8 cellular contexts compared by ENCODE assay signal in the genomic region with DNA sequence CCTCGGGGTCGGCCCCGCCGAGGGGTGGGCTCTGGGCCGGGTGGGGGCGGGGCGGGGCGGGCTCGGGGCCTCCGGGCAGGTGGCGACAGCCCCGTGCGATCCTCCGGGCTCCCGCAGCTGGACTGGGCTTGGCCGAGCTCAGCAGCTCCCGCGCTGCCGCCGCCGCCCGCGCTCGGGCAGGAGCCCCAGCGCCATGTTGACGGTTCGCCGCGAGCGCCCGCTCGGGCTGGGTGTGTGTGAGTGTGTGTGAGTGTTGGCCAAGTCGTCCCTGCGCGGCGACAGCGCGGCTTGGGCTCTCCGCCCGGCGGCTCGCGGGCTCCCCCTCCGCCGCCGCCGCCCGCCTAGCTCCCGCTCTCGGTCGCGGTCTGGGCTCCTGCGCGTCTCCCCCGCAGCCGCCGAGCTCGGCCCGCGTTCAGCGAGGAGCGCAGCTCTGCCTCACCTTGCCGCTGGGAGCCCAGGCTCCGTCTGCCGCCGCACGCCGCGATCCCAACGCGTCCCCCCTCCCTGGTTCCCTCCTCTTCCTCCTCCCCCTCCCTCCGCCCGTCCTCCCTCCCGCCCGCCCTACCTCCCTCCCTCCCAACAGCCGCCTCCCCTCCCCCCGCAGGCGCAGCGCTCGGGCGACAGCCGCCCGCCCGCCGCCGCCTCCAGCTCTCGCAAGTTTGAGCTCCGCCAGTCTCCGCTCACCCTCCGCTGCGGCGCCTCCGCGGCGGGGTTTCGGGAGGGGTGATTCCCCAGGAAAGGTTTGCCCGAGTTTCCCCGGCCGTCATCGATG.
A peak's percentile ranks its signal among the peaks of the same experiment; 100 is the strongest.
DNase-seq lines count a peak whose midpoint lies in the region; ATAC-seq and TF ChIP-seq lines count a peak whose summit lies in the region.

A gene (minus strand): TSS at position 467 of the 772 bp plus-strand sequence. CDS start 20,029 bp downstream, outside the sequence.

- no peak for ATAC-seq in HG03039 (IDR thresholded peaks at IDR 0.05; ENCODE audit: unreplicated experiment)

- no peaks in the 10 kb centered on the region for H3F3A ChIP-seq in Loucy (ENCODE audit: low read depth)

- H3K36me3 ChIP-seq in Loucy (ENCODE audit: insufficient read depth, low read length) (no peaks in the 10 kb centered on the region), iPS DF 6.9 (ENCODE audit: control insufficient read depth, insufficient read depth, low read length) (no peaks in the 10 kb centered on the region)

- H4K20me1 ChIP-seq in Loucy (ENCODE audit: insufficient read depth, low read length, poor library complexity, severe bottlenecking) = peaks cover 34% of the 10 kb centered on the region

- no peak for TF ChIP-seq CTCF in Loucy (conservative IDR thresholded peaks at IDR 0.05; ENCODE audit: low read length)

- H3K9ac ChIP-seq in Loucy (ENCODE audit: low read depth, low read length, poor library complexity, severe bottlenecking) = peak within 1 kb of the TSS; percentile 88

- no peak within 1 kb of the TSS for H2AFZ ChIP-seq in Loucy (ENCODE audit: low read length)

- DNase-seq in NCI-H345 (lab: John Stamatoyannopoulos, UW) (peak; percentile 76), NCI-H345 treated with DMSO at 0.1 percent for 48 hours (lab: John Stamatoyannopoulos, UW; ENCODE audit: unreplicated experiment) (no peak), T-helper 2 cell (peak; percentile 42 to 91 (median 65)), astrocyte of the hippocampus (ENCODE audit: low read depth, low spot score) (peak; percentile 75), iPS DF 6.9 (ENCODE audit: low read depth, low spot score) (no peak), skeletal muscle cell (ENCODE audit: low read depth) (no peak)

- H3K27me3 ChIP-seq in Loucy (ENCODE audit: insufficient read depth, low read length, poor library complexity, severe bottlenecking) = no peaks in the 10 kb centered on the region
- H3K27me3 ChIP-seq in iPS DF 6.9 (ENCODE audit: control insufficient read depth, insufficient read depth, low read length) = peaks cover 2% of the 10 kb centered on the region; the same call in 1 of the 2 replicates

- H3K4me1 ChIP-seq in Loucy (ENCODE audit: insufficient read depth, low read length, poor library complexity, severe bottlenecking) (peaks cover 27% of the 10 kb centered on the region), iPS DF 6.9 (ENCODE audit: control insufficient read depth, insufficient read depth, low read length) (peaks cover 4% of the 10 kb centered on the region)

- H3K4me3 ChIP-seq in Loucy (ENCODE audit: low read length, poor library complexity, severe bottlenecking) (peak within 1 kb of the TSS; percentile 81), iPS DF 6.9 (ENCODE audit: low read length) (peak within 1 kb of the TSS; percentile 65), skeletal muscle cell (ENCODE audit: low read depth, low read length) (peak within 1 kb of the TSS; percentile 59)

- H3K27ac ChIP-seq in iPS DF 6.9 (ENCODE audit: low read length) = no peak within 1 kb of the TSS

- no peaks in the 10 kb centered on the region for H3K9me2 ChIP-seq in Loucy (replicated peaks; ENCODE audit: low read depth, low read length)

- no peaks in the 10 kb centered on the region for H3K9me3 ChIP-seq in Loucy (ENCODE audit: insufficient read depth, low read depth, low read length)
- no peaks in the 10 kb centered on the region for H3K9me3 ChIP-seq in iPS DF 6.9 (ENCODE audit: control insufficient read depth, insufficient read depth, low read length)

- no CpG with 5 or more reads among the region's 100 CpGs for WGBS in iPS DF 6.9 (ENCODE audit: insufficient coverage, insufficient read length)

- H3K79me2 ChIP-seq in Loucy (ENCODE audit: insufficient read depth, low read length) = peaks cover 91% of the 10 kb centered on the region

- peak within 1 kb of the TSS; percentile 98 for H3K4me2 ChIP-seq in Loucy (ENCODE audit: low read depth, low read length, poor library complexity, severe bottlenecking)

Comparison
In these comparisons a context has a peak if more than half of its experiments do, and no peak if none do; other contexts are left out.
1. DNase-seq: peak in NCI-H345 (single experiment), T-helper 2 cell (5 of 5) and astrocyte of the hippocampus (single experiment); none in NCI-H345 treated with DMSO at 0.1 percent for 48 hours (single experiment), iPS DF 6.9 (single experiment) and skeletal muscle cell (single experiment).
2. Peak in every context shown above with its lines, with median percentiles within 50 percentile points of each other: H3K4me3 ChIP-seq.